ENCODE assay signal across 12 cellular contexts in the genomic region with DNA sequence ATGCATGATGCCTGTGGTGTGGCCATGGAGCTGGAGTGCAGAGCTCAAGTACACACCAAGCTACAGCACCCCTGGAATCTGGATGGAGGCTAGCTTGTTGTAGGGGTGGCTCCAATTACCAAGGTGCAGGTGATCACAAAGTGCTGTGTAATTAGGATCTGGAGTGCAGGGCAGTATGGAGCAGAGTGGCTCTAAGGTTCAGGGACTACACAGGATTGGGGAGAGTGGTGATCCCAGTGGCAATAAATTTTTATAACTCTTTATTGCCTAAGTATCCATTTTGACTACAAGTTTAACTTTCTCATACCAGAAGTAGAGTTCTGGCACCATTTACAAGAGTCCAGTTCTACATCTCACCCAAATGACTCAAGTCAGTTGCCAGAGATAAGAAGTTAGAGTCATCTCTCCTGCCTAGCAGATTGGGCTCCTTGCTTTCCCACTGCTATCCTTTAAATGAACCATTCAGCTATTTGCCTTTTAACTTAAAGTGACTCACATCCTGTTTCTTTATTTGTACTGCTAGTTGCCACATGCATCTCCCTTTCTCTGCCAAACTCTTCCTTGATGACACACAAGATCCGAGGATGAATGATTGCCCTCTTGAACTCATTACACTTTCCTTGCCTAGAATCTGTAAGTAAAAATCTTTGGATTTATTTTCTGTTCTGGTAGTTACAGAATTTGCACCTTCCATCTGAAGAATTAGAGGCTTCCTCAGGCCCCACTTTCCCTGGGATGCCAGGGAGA.
DNase-seq lines count a peak whose midpoint lies in the region; ATAC-seq and TF ChIP-seq lines count a peak whose summit lies in the region.
"Had no signal": no experiment of that assay in that cellular context is flagged by ENCODE, and none has a peak within 500 bp of the region (broad histone marks: within the 10 kb centered on the region; RNA-seq: fewer than 3 reads in every experiment).

No MANE protein-coding gene starts in this region.

- no peaks in the 10 kb centered on the region for H3K36me3 Mint-ChIP-seq in activated T-helper 17 cell treated with anti-CD3 and anti-CD28 coated beads, Interleukin-2, amount 50 U/mL, for 72 hours (ENCODE audit: low read depth)
- H3K36me3 Mint-ChIP-seq: activated naive CD4-positive, alpha-beta T cell treated with anti-CD3 and anti-CD28 coated beads, Interleukin-2, amount 50 U/mL, for 72 hours; stimulated activated effector memory CD8-positive, alpha-beta T cell treated with anti-CD3 and anti-CD28 coated beads, Interleukin-12 subunit alpha, Interleukin-12 subunit beta, amount 100 ng/mL, for 72 hours had no signal

- ATAC-seq in HG03196 (IDR thresholded peaks at IDR 0.05; ENCODE audit: unreplicated experiment): no peak
- ATAC-seq in activated T-helper 17 cell treated with anti-CD3 and anti-CD28 coated beads, Interleukin-2, amount 50 U/mL, for 72 hours (replicated peaks): no peak
- ATAC-seq: activated naive CD4-positive, alpha-beta T cell treated with anti-CD3 and anti-CD28 coated beads, Interleukin-2, amount 50 U/mL, for 72 hours; stimulated activated effector memory CD8-positive, alpha-beta T cell treated with anti-CD3 and anti-CD28 coated beads, Interleukin-12 subunit alpha, Interleukin-12 subunit beta, amount 100 ng/mL, for 72 hours had no signal

- H3K27ac Mint-ChIP-seq in activated T-helper 17 cell treated with anti-CD3 and anti-CD28 coated beads, Interleukin-2, amount 50 U/mL, for 72 hours: no peak overlapping the region
- H3K27ac Mint-ChIP-seq: activated naive CD4-positive, alpha-beta T cell treated with anti-CD3 and anti-CD28 coated beads, Interleukin-2, amount 50 U/mL, for 72 hours; stimulated activated effector memory CD8-positive, alpha-beta T cell treated with anti-CD3 and anti-CD28 coated beads, Interleukin-12 subunit alpha, Interleukin-12 subunit beta, amount 100 ng/mL, for 72 hours had no signal

- no peaks in the 10 kb centered on the region for H3K27me3 Mint-ChIP-seq in activated T-helper 17 cell treated with anti-CD3 and anti-CD28 coated beads, Interleukin-2, amount 50 U/mL, for 72 hours

- no peak overlapping the region for H3K4me3 Mint-ChIP-seq in activated T-helper 17 cell treated with anti-CD3 and anti-CD28 coated beads, Interleukin-2, amount 50 U/mL, for 72 hours
- H3K4me3 Mint-ChIP-seq: stimulated activated effector memory CD8-positive, alpha-beta T cell treated with anti-CD3 and anti-CD28 coated beads, Interleukin-12 subunit alpha, Interleukin-12 subunit beta, amount 100 ng/mL, for 72 hours had no signal

- no peak overlapping the region for H3K4me3 ChIP-seq in fibroblast of villous mesenchyme (ENCODE audit: low read depth, low read length)
- H3K4me3 ChIP-seq: psoas muscle had no signal

- DNase-seq in A172 (ENCODE audit: low spot score) (peak; percentile 99), HS-5 (ENCODE audit: low read depth) (peak; percentile 92), SKM-1 treated with dmso at 0.1 percent for 144 hours (lab: John Stamatoyannopoulos, UW; ENCODE audit: unreplicated experiment) (peak; percentile 66), fibroblast of villous mesenchyme (ENCODE audit: low read depth) (peak; percentile 77), NCI-H128 (lab: John Stamatoyannopoulos, UW; ENCODE audit: unreplicated experiment) (no peak)
- no peak for DNase-seq in activated effector memory CD4-positive, alpha-beta T cell treated with Interleukin-2 at 50 U/mL for 16 hours
- DNase-seq: NCI-H1436, psoas muscle had no signal

- peaks cover under 1% of the 10 kb centered on the region for H3K9me3 Mint-ChIP-seq in activated T-helper 17 cell treated with anti-CD3 and anti-CD28 coated beads, Interleukin-2, amount 50 U/mL, for 72 hours

- H3K4me1 Mint-ChIP-seq in activated T-helper 17 cell treated with anti-CD3 and anti-CD28 coated beads, Interleukin-2, amount 50 U/mL, for 72 hours: no peaks in the 10 kb centered on the region
- H3K4me1 Mint-ChIP-seq: stimulated activated effector memory CD8-positive, alpha-beta T cell treated with anti-CD3 and anti-CD28 coated beads, Interleukin-12 subunit alpha, Interleukin-12 subunit beta, amount 100 ng/mL, for 72 hours had no signal

- no peak for TF ChIP-seq CTCF in fibroblast of villous mesenchyme (IDR thresholded peaks at IDR 0.05; ENCODE audit: insufficient read depth, low read depth, low read length)

Comparison
In these comparisons a context has a peak if more than half of its experiments do, and no peak if none do; other contexts are left out.
1. DNase-seq: peak in A172 (single experiment), HS-5 (single experiment), SKM-1 treated with dmso at 0.1 percent for 144 hours (single experiment) and fibroblast of villous mesenchyme (single experiment); none in activated effector memory CD4-positive, alpha-beta T cell treated with Interleukin-2 at 50 U/mL for 16 hours (single experiment) and NCI-H128 (single experiment).